Comparison of ENCODE assay signal across 9 cellular contexts in genomic region chr19:5947435-5947834, GRCh38. TPM values are rescaled to one million over a fixed set of nuclear protein-coding genes. Genes with fewer than 3 reads are reported as not detected.
DNase-seq lines count a peak whose midpoint lies in the region; ATAC-seq lines count a peak whose summit lies in the region.
"Had no signal": no experiment of that assay in that cellular context is flagged by ENCODE, and none has a peak within 500 bp of the region (broad histone marks: within the 10 kb centered on the region; RNA-seq: fewer than 3 reads in every experiment).

No MANE protein-coding gene starts in this region.

- H3K4me1 ChIP-seq in muscle layer of duodenum (ENCODE audit: control insufficient read depth in 1 of 2, insufficient read depth in 2 of 2, low read length in 2 of 2) (peaks cover 43 to 78% of the 10 kb centered on the region in 2 donors), aorta (ENCODE audit: control insufficient read depth in 1 of 2, insufficient read depth in 2 of 2, low read length in 2 of 2) (no peaks in the 10 kb centered on the region)

- ATAC-seq in aorta (ENCODE audit: low FRiP score) = peak; percentile 50
- no peak for ATAC-seq in GM18511 (IDR thresholded peaks at IDR 0.05; ENCODE audit: unreplicated experiment)
- ATAC-seq in HG03159 (IDR thresholded peaks at IDR 0.05; ENCODE audit: unreplicated experiment) = no peak

- WGBS in aorta, 2 donors = 73 to 87% methylated on average over 13 of the region's 13 CpGs

- intact Hi-C loops in aorta (cut with DNase I) = no loop called here

- peaks cover 83% of the 10 kb centered on the region for H3K4me1 Mint-ChIP-seq in activated naive CD4-positive, alpha-beta T cell treated with anti-CD3 and anti-CD28 coated beads, Interleukin-2, amount 50 U/mL, for 24 hours

- no peaks in the 10 kb centered on the region for H3K9me3 ChIP-seq in muscle layer of duodenum (ENCODE audit: control insufficient read depth in 1 of 2, low read length in 2 of 2)
- H3K9me3 ChIP-seq in aorta (ENCODE audit: control insufficient read depth, low read length) = no peaks in the 10 kb centered on the region

- H3K36me3 ChIP-seq in muscle layer of duodenum (ENCODE audit: control insufficient read depth in 1 of 2, insufficient read depth in 2 of 2, low read length in 2 of 2) = no peaks in the 10 kb centered on the region
- no peaks in the 10 kb centered on the region for H3K36me3 ChIP-seq in aorta (ENCODE audit: control insufficient read depth in 1 of 2, insufficient read depth in 2 of 2, low read length in 1 of 2)

- no peaks in the 10 kb centered on the region for H3K27me3 Mint-ChIP-seq in activated naive CD4-positive, alpha-beta T cell treated with anti-CD3 and anti-CD28 coated beads, Interleukin-2, amount 50 U/mL, for 24 hours

- H3K27ac ChIP-seq in muscle layer of duodenum (ENCODE audit: low read length) = peak overlapping the region; percentile 60
- no peak overlapping the region for H3K27ac ChIP-seq in aorta (ENCODE audit: low read depth in 1 of 2, low read length in 2 of 2)
- H3K27ac ChIP-seq: VCaP had no signal

- H3K36me3 Mint-ChIP-seq in activated naive CD4-positive, alpha-beta T cell treated with anti-CD3 and anti-CD28 coated beads, Interleukin-2, amount 50 U/mL, for 24 hours = peaks cover 7% of the 10 kb centered on the region

- no peak for DNase-seq in activated naive CD4-positive, alpha-beta T cell (lab: John Stamatoyannopoulos, UW)
- DNase-seq in fibroblast of gingiva (ENCODE audit: low read depth) (peak; percentile 66), aorta (peak in 1 of 2 donors; percentile 90), kidney tubule cell (ENCODE audit: low spot score) (no peak)

- H3K27me3 ChIP-seq in muscle layer of duodenum (ENCODE audit: low read depth, low read length) (no peaks in the 10 kb centered on the region), aorta (ENCODE audit: control insufficient read depth in 1 of 2, insufficient read depth in 2 of 2, low read length in 1 of 2) (no peaks in the 10 kb centered on the region)

- H3K4me3 ChIP-seq in muscle layer of duodenum (ENCODE audit: low read depth in 1 of 2, low read length in 2 of 2) (peak overlapping the region; percentile 2 to 36), aorta (ENCODE audit: low read length in 2 of 2) (no peak overlapping the region)

- no peak overlapping the region for H3K4me3 Mint-ChIP-seq in activated naive CD4-positive, alpha-beta T cell treated with anti-CD3 and anti-CD28 coated beads, Interleukin-2, amount 50 U/mL, for 24 hours

- H3K9me3 Mint-ChIP-seq in activated naive CD4-positive, alpha-beta T cell treated with anti-CD3 and anti-CD28 coated beads, Interleukin-2, amount 50 U/mL, for 24 hours = no peaks in the 10 kb centered on the region

- peak overlapping the region; percentile 76 for H3K27ac Mint-ChIP-seq in activated naive CD4-positive, alpha-beta T cell treated with anti-CD3 and anti-CD28 coated beads, Interleukin-2, amount 50 U/mL, for 24 hours

RNA-seq across cellular contexts. Expression of gene RANBP3, which starts 30.5 kb away (rescaled TPM):
- total RNA-seq in aorta = 10 to 100 TPM; 57.9 to 63.2 TPM
- 10 to 100 TPM; 19.5 to 43.3 TPM for polyA plus RNA-seq in aorta

RNA-seq across cellular contexts. Expression of gene CAPS, which starts 33.4 kb away (rescaled TPM):
- total RNA-seq in aorta = 10 to 100 TPM in 1 of 2 donors, 1 to 10 TPM in 1; 9.4 to 14.0 TPM
- polyA plus RNA-seq in aorta = 10 to 100 TPM in 1 of 2 donors, 1 to 10 TPM in 1; 9.3 to 70.9 TPM

RNA-seq across cellular contexts. Expression of gene VMAC, which starts 42.8 kb away (rescaled TPM):
- 1 to 10 TPM; 3.9 to 9.2 TPM for total RNA-seq in aorta
- 1 to 10 TPM; 1.9 to 6.9 TPM for polyA plus RNA-seq in aorta

RNA-seq across cellular contexts. Expression of gene NDUFA11, which starts 43.8 kb away (rescaled TPM):
- 100 to 1,000 TPM; 138 to 151 TPM for total RNA-seq in aorta
- polyA plus RNA-seq in aorta = 100 to 1,000 TPM; 326 to 405 TPM

Comparison
In these comparisons a context has a peak if more than half of its experiments do, and no peak if none do; other contexts are left out.
1. H3K4me3 ChIP-seq: peak in muscle layer of duodenum (2 of 2); none in aorta (0 of 2).